ENCODE assay signal across 1 cellular context in the genomic region with DNA sequence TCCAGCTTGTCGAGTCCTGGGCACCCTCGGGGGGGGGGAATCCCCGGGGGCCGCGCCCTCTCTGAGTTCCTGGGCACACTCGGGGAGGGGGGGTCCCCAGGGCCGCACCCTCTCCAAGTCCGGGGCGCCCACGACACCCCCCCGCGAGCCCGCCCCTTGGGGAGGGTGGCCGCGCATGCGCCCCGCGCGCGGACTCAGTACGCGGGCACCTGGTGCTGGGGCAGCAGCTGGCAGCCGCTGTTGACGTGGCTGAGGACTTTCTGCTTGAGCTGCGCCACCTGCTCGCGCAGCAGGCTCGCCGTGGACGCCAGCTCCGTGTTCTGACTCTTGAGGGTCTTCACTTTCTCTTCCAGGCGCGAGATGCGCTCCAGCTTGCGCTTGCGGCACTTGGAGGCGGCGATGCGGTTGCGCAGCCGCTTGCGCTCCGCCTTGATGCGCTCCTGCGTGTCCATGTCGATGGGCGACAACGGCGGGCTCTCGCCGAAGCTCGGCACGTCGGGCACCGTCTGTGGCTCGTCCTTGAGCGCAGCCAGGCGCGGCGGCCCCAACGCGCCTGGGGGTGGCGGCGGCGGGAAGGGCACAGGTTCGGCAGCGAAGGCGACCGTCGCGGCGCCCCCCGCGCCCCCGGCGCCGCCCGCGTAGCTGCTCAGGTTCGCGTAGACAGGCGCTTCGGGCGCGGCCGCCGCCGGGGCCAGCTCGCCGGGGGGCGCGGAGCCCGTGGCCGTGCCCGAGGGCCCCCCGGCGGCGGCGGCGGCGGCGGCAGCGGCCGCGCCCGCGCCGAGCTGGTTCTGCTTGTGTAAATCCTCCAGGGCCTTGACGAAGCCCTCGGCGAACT.
TF ChIP-seq lines count a peak whose summit lies in the region.

No MANE protein-coding gene starts in this region.

TF ChIP-seq in K562, 482 proteins besides CTCF, POLR2A, EP300 and RAD21 (continues in another document):
- peak; percentile 76 for TF ChIP-seq SAFB (IDR thresholded peaks at IDR 0.05; ENCODE audit: borderline replicate concordance, low read depth, low read length)
- TF ChIP-seq SMARCB1 (IDR thresholded peaks at IDR 0.05; ENCODE audit: insufficient read length, low read depth) = no peak
- TF ChIP-seq ZBTB8A (IDR thresholded peaks at IDR 0.05; ENCODE audit: partially characterized antibody) = no peak
- peak; percentile 5; the same call in 1 of the 2 replicates for TF ChIP-seq KAT7 (CRISPR knock-in tag; IDR thresholded peaks at IDR 0.05; ENCODE audit: borderline replicate concordance)
- 0 out of 2 replicates have a peak, but pooled peaks have one; percentile 10 for TF ChIP-seq NR1H2 (CRISPR knock-in tag; IDR thresholded peaks at IDR 0.05)
- TF ChIP-seq ZBTB33 (CRISPR knock-in tag; IDR thresholded peaks at IDR 0.05) = no peak
- TF ChIP-seq L3MBTL2 (IDR thresholded peaks at IDR 0.05) = no peak
- no peak for TF ChIP-seq ETV5 (CRISPR knock-in tag; IDR thresholded peaks at IDR 0.05; ENCODE audit: low read depth)
- TF ChIP-seq ZBTB40 (IDR thresholded peaks at IDR 0.05) = no peak
- TF ChIP-seq ZBTB40 (CRISPR knock-in tag; IDR thresholded peaks at IDR 0.05) = no peak
- TF ChIP-seq ZBTB7A (IDR thresholded peaks at IDR 0.05; ENCODE audit: borderline replicate concordance, control insufficient read depth, low read depth, low read length) = peak; percentile 84; the same call in 1 of the 2 replicates
- TF ChIP-seq ZNF589 (CRISPR knock-in tag; IDR thresholded peaks at IDR 0.05; ENCODE audit: low read depth) = no peak
- TF ChIP-seq PML (IDR thresholded peaks at IDR 0.05; ENCODE audit: low read length) = no peak
- no peak for TF ChIP-seq ZNF76 (CRISPR knock-in tag; IDR thresholded peaks at IDR 0.05; ENCODE audit: borderline replicate concordance)
- peak; percentile 42 for TF ChIP-seq FUS (optimal IDR thresholded peaks at IDR 0.05; ENCODE audit: low read depth, low read length)
- no peak for TF ChIP-seq BMI1 (IDR thresholded peaks at IDR 0.05; ENCODE audit: low read length)
- peak; percentile 77 for TF ChIP-seq ZBED1 (IDR thresholded peaks at IDR 0.05)
- no peak for TF ChIP-seq RBM39 (optimal IDR thresholded peaks at IDR 0.05; ENCODE audit: low read depth, low read length)
- peak; percentile 99 for TF ChIP-seq FIP1L1 (IDR thresholded peaks at IDR 0.05; ENCODE audit: low read depth, low read length, poor library complexity, severe bottlenecking)
- TF ChIP-seq SLC30A9 (CRISPR knock-in tag; IDR thresholded peaks at IDR 0.05) = no peak
- no peak; the same call in 1 of the 2 replicates for TF ChIP-seq TEAD4 (IDR thresholded peaks at IDR 0.05; ENCODE audit: low read length)
- no peak for TF ChIP-seq TEAD4 (CRISPR knock-in tag; IDR thresholded peaks at IDR 0.05; ENCODE audit: borderline replicate concordance)
- TF ChIP-seq, protein P1, sequence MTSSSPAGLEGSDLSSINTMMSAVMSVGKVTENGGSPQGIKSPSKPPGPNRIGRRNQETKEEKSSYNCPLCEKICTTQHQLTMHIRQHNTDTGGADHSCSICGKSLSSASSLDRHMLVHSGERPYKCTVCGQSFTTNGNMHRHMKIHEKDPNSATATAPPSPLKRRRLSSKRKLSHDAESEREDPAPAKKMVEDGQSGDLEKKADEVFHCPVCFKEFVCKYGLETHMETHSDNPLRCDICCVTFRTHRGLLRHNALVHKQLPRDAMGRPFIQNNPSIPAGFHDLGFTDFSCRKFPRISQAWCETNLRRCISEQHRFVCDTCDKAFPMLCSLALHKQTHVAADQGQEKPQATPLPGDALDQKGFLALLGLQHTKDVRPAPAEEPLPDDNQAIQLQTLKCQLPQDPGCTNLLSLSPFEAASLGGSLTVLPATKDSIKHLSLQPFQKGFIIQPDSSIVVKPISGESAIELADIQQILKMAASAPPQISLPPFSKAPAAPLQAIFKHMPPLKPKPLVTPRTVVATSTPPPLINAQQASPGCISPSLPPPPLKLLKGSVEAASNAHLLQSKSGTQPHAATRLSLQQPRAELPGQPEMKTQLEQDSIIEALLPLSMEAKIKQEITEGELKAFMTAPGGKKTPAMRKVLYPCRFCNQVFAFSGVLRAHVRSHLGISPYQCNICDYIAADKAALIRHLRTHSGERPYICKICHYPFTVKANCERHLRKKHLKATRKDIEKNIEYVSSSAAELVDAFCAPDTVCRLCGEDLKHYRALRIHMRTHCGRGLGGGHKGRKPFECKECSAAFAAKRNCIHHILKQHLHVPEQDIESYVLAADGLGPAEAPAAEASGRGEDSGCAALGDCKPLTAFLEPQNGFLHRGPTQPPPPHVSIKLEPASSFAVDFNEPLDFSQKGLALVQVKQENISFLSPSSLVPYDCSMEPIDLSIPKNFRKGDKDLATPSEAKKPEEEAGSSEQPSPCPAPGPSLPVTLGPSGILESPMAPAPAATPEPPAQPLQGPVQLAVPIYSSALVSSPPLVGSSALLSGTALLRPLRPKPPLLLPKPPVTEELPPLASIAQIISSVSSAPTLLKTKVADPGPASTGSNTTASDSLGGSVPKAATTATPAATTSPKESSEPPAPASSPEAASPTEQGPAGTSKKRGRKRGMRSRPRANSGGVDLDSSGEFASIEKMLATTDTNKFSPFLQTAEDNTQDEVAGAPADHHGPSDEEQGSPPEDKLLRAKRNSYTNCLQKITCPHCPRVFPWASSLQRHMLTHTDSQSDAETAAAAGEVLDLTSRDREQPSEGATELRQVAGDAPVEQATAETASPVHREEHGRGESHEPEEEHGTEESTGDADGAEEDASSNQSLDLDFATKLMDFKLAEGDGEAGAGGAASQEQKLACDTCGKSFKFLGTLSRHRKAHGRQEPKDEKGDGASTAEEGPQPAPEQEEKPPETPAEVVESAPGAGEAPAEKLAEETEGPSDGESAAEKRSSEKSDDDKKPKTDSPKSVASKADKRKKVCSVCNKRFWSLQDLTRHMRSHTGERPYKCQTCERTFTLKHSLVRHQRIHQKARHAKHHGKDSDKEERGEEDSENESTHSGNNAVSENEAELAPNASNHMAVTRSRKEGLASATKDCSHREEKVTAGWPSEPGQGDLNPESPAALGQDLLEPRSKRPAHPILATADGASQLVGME (CRISPR knock-in tag; IDR thresholded peaks at IDR 0.05) = 0 out of 2 replicates have a peak, but pooled peaks have one; percentile 41
- no peak for TF ChIP-seq SAFB2 (IDR thresholded peaks at IDR 0.05; ENCODE audit: borderline replicate concordance, low read depth, low read length, severe bottlenecking)
- no peak for TF ChIP-seq CBX5 (IDR thresholded peaks at IDR 0.05; ENCODE audit: borderline replicate concordance, low read depth)
- TF ChIP-seq RBM14 (IDR thresholded peaks at IDR 0.05; ENCODE audit: borderline replicate concordance, insufficient read depth, low read depth, low read length) = peak; percentile 91; the same call in 1 of the 2 replicates
- peak; percentile 88 for TF ChIP-seq ZNF740 (CRISPR knock-in tag; IDR thresholded peaks at IDR 0.05)
- peak in 1 of 2 experiments; percentile 87; a peak in 2 of 4 replicates for TF ChIP-seq ZNF740 (tag; IDR thresholded peaks at IDR 0.05)
- no peak; the same call in 1 of the 2 replicates for TF ChIP-seq ZSCAN32 (CRISPR knock-in tag; IDR thresholded peaks at IDR 0.05)
- peak in 1 of 2 experiments; percentile 93; a peak in 2 of 4 replicates for TF ChIP-seq KDM4B (IDR thresholded peaks at IDR 0.05; ENCODE audit: borderline replicate concordance in 2 of 2, low read depth in 1 of 2)
- peak; percentile 11; the same call in 1 of the 2 replicates for TF ChIP-seq PHF8 (IDR thresholded peaks at IDR 0.05; ENCODE audit: borderline replicate concordance, low read length)
- TF ChIP-seq USF1 (CRISPR knock-in tag; IDR thresholded peaks at IDR 0.05) = no peak
- 0 out of 2 replicates have a peak, but pooled peaks have one; percentile 59 for TF ChIP-seq ZNF431 (CRISPR knock-in tag; IDR thresholded peaks at IDR 0.05)
- no peak for TF ChIP-seq ZKSCAN3 (CRISPR knock-in tag; IDR thresholded peaks at IDR 0.05)
- TF ChIP-seq ZNF57 (CRISPR knock-in tag; IDR thresholded peaks at IDR 0.05) = no peak
- peak; percentile 95 to 96 for TF ChIP-seq MLLT1 (IDR thresholded peaks at IDR 0.05)
